In the genomic region with DNA sequence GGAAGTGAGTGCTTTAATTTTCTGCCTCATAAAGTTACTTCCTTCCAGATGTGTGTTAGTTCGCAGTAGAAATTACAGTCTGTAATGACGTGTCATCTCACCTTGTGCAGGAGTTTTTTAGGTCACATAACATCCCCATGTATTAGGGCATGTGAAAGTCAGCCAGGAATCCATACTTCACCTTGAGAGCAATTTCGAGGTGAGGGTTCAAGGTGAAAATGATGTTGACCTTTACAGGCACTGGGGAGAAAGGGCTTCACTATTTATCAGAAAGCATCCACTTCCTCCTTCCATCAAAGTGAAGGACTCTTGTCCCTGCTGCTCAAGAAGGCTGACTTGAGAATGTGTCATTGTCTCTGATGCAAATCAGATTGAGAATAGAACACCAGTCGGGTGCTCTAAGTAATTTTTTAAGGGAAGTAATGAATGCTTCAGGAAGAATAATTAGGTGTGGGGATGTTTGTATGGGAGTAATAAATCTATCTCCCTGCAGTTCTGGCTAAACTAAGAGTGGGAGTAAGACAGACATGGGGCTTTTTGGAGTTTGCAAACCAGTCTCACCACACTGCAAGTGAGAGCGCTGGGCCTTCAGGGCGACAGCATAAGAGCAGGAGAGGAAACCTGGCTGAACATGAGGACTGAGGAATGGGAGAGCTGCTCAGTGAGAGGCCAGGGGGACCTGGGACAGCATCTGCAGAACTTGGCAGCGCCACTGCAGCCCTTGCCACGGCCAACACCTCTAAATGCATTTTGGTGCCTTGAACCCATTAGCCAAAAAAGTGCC, we compare ENCODE assay signal across 2 cellular contexts.
TF ChIP-seq lines count a peak whose summit lies in the region.

No MANE protein-coding gene starts in this region.

TF ChIP-seq in SK-N-SH treated with all-trans-retinoic acid at 6 μM for 48 hours, 23 proteins besides CTCF, POLR2A, EP300 and RAD21 (continued from another document):
- TF ChIP-seq, protein P1, sequence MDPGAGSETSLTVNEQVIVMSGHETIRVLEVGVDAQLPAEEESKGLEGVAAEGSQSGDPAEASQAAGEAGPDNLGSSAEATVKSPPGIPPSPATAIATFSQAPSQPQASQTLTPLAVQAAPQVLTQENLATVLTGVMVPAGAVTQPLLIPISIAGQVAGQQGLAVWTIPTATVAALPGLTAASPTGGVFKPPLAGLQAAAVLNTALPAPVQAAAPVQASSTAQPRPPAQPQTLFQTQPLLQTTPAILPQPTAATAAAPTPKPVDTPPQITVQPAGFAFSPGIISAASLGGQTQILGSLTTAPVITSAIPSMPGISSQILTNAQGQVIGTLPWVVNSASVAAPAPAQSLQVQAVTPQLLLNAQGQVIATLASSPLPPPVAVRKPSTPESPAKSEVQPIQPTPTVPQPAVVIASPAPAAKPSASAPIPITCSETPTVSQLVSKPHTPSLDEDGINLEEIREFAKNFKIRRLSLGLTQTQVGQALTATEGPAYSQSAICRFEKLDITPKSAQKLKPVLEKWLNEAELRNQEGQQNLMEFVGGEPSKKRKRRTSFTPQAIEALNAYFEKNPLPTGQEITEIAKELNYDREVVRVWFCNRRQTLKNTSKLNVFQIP (CRISPR knock-in tag; IDR thresholded peaks at IDR 0.05; ENCODE audit: borderline replicate concordance, low read depth): no peak
- no peak for TF ChIP-seq ESRRG (CRISPR knock-in tag; IDR thresholded peaks at IDR 0.05)
- TF ChIP-seq, protein P2, sequence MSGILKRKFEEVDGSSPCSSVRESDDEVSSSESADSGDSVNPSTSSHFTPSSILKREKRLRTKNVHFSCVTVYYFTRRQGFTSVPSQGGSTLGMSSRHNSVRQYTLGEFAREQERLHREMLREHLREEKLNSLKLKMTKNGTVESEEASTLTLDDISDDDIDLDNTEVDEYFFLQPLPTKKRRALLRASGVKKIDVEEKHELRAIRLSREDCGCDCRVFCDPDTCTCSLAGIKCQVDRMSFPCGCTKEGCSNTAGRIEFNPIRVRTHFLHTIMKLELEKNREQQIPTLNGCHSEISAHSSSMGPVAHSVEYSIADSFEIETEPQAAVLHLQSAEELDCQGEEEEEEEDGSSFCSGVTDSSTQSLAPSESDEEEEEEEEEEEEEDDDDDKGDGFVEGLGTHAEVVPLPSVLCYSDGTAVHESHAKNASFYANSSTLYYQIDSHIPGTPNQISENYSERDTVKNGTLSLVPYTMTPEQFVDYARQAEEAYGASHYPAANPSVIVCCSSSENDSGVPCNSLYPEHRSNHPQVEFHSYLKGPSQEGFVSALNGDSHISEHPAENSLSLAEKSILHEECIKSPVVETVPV (CRISPR knock-in tag; IDR thresholded peaks at IDR 0.05): no peak
- TF ChIP-seq ARNTL (CRISPR knock-in tag; IDR thresholded peaks at IDR 0.05; ENCODE audit: borderline replicate concordance, low read depth): no peak

TF ChIP-seq in SK-N-SH, 30 proteins besides CTCF, POLR2A, EP300 and RAD21 (continued from another document):
- TF ChIP-seq, protein P3, sequence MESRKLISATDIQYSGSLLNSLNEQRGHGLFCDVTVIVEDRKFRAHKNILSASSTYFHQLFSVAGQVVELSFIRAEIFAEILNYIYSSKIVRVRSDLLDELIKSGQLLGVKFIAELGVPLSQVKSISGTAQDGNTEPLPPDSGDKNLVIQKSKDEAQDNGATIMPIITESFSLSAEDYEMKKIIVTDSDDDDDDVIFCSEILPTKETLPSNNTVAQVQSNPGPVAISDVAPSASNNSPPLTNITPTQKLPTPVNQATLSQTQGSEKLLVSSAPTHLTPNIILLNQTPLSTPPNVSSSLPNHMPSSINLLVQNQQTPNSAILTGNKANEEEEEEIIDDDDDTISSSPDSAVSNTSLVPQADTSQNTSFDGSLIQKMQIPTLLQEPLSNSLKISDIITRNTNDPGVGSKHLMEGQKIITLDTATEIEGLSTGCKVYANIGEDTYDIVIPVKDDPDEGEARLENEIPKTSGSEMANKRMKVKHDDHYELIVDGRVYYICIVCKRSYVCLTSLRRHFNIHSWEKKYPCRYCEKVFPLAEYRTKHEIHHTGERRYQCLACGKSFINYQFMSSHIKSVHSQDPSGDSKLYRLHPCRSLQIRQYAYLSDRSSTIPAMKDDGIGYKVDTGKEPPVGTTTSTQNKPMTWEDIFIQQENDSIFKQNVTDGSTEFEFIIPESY (IDR thresholded peaks at IDR 0.05; ENCODE audit: borderline replicate concordance, low read depth): no peak
- TF ChIP-seq RCOR1 (IDR thresholded peaks at IDR 0.05; ENCODE audit: low read length) (no peak), RFX5 (IDR thresholded peaks at IDR 0.05; ENCODE audit: low read length) (no peak), NRF1 (IDR thresholded peaks at IDR 0.05; ENCODE audit: low read depth, low read length) (no peak), RXRA (IDR thresholded peaks at IDR 0.05; ENCODE audit: borderline replicate concordance, low read depth) (no peak), EZH2phosphoT487 (IDR thresholded peaks at IDR 0.05; ENCODE audit: borderline replicate concordance, low read depth) (no peak), TEAD4 (IDR thresholded peaks at IDR 0.05; ENCODE audit: borderline replicate concordance, insufficient read depth) (no peak), GATA2 (CRISPR knock-in tag; IDR thresholded peaks at IDR 0.05) (no peak), SMC3 (IDR thresholded peaks at IDR 0.05; ENCODE audit: low read depth, low read length) (no peak)
- TF ChIP-seq, protein P4, sequence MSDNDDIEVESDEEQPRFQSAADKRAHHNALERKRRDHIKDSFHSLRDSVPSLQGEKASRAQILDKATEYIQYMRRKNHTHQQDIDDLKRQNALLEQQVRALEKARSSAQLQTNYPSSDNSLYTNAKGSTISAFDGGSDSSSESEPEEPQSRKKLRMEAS (IDR thresholded peaks at IDR 0.05; ENCODE audit: low read depth): no peak
